In genomic region chr3:140062461-140062860, GRCh38 we compare ENCODE assay signal across 19 cellular contexts.
DNase-seq lines count a peak whose midpoint lies in the region; ATAC-seq and TF ChIP-seq lines count a peak whose summit lies in the region.
"Had no signal": no experiment of that assay in that cellular context is flagged by ENCODE, and none has a peak within 500 bp of the region (broad histone marks: within the 10 kb centered on the region; RNA-seq: fewer than 3 reads in every experiment).

No MANE protein-coding gene starts in this region.

- no peak for TF ChIP-seq CTCF in esophagus muscularis mucosa (IDR thresholded peaks at IDR 0.05)

- no peaks in the 10 kb centered on the region for H3K27me3 ChIP-seq in esophagus muscularis mucosa
- H3K27me3 ChIP-seq: BLaER1 had no signal

- H3K9me3 Mint-ChIP-seq in stimulated activated effector memory CD8-positive, alpha-beta T cell treated with anti-CD3 and anti-CD28 coated beads, Interleukin-12 subunit alpha, Interleukin-12 subunit beta, amount 100 ng/mL, for 72 hours: peaks cover 3% of the 10 kb centered on the region
- H3K9me3 Mint-ChIP-seq: GM23338 had no signal

- peak; percentile 60 for DNase-seq in esophagus muscularis mucosa (ENCODE audit: extremely low spot score)
- DNase-seq in left colon: no peak
- peak; percentile 6 for DNase-seq in renal cortical epithelial cell (ENCODE audit: low read depth)
- no peak for DNase-seq in stimulated activated CD4-positive, alpha-beta T cell treated with anti-CD3 and anti-CD28 coated beads, Interleukin-4, amount 100 ng/mL, for 24 hours
- no peak for DNase-seq in stimulated activated effector memory CD8-positive, alpha-beta T cell treated with anti-CD3 and anti-CD28 coated beads, Interleukin-12 subunit alpha, Interleukin-12 subunit beta, amount 100 ng/mL, for 72 hours (ENCODE audit: low spot score in 2 of 2)
- no peak for DNase-seq in NCI-H510A treated with DMSO at 0.1 percent for 48 hours (lab: John Stamatoyannopoulos, UW)
- DNase-seq: CD4-positive, CD25-positive, alpha-beta regulatory T cell; CD8-positive, alpha-beta memory T cell; DMS 273 treated with DMSO at 0.1 percent for 48 hours; DMS79; EL; GDM1; H9 had no signal

- no peak overlapping the region for H3K27ac Mint-ChIP-seq in stimulated activated effector memory CD8-positive, alpha-beta T cell treated with anti-CD3 and anti-CD28 coated beads, Interleukin-12 subunit alpha, Interleukin-12 subunit beta, amount 100 ng/mL, for 72 hours
- H3K27ac Mint-ChIP-seq: B cell; CD4-positive, CD25-positive, alpha-beta regulatory T cell; CD8-positive, alpha-beta memory T cell; GM23338; H9 had no signal

- H3K9me3 ChIP-seq in esophagus muscularis mucosa: no peaks in the 10 kb centered on the region
- H3K9me3 ChIP-seq: BLaER1 had no signal

- no peaks in the 10 kb centered on the region for H3K4me1 Mint-ChIP-seq in stimulated activated effector memory CD8-positive, alpha-beta T cell treated with anti-CD3 and anti-CD28 coated beads, Interleukin-12 subunit alpha, Interleukin-12 subunit beta, amount 100 ng/mL, for 72 hours
- H3K4me1 Mint-ChIP-seq: B cell; CD8-positive, alpha-beta memory T cell; GM23338 had no signal

- peak; percentile 60 for ATAC-seq in left colon
- no peak for ATAC-seq in stimulated activated effector memory CD8-positive, alpha-beta T cell treated with anti-CD3 and anti-CD28 coated beads, Interleukin-12 subunit alpha, Interleukin-12 subunit beta, amount 100 ng/mL, for 72 hours
- ATAC-seq: GM12878, GM23338, HCT116 had no signal

- no peak overlapping the region for H3K4me3 Mint-ChIP-seq in stimulated activated effector memory CD8-positive, alpha-beta T cell treated with anti-CD3 and anti-CD28 coated beads, Interleukin-12 subunit alpha, Interleukin-12 subunit beta, amount 100 ng/mL, for 72 hours
- H3K4me3 Mint-ChIP-seq: B cell; CD4-positive, CD25-positive, alpha-beta regulatory T cell; CD8-positive, alpha-beta memory T cell; GM23338; H9 had no signal

- H3K27ac ChIP-seq in esophagus muscularis mucosa (replicated peaks in 1 of 4): no peak overlapping the region
- H3K27ac ChIP-seq: BLaER1, C4-2B had no signal

- no peak for TF ChIP-seq POLR2A in esophagus muscularis mucosa (IDR thresholded peaks at IDR 0.05; ENCODE audit: low read depth)

- no peak for TF ChIP-seq EP300 in esophagus muscularis mucosa (IDR thresholded peaks at IDR 0.05)

- peaks cover 0 to 5% (median 2%) of the 10 kb centered on the region in 4 donors for H3K4me1 ChIP-seq in esophagus muscularis mucosa
- H3K4me1 ChIP-seq: BLaER1 had no signal

- intact Hi-C loops in esophagus muscularis mucosa (cut with DNase I) (no loop called here), left colon (cut with DNase I, micrococcal nuclease) (no loop called here)

- H3K4me3 ChIP-seq in esophagus muscularis mucosa: no peak overlapping the region
- H3K4me3 ChIP-seq: BLaER1, GM12878, GM23338 had no signal

- no peaks in the 10 kb centered on the region for H3K36me3 ChIP-seq in esophagus muscularis mucosa
- H3K36me3 ChIP-seq: BLaER1 had no signal

- no peaks in the 10 kb centered on the region for H3K36me3 Mint-ChIP-seq in stimulated activated effector memory CD8-positive, alpha-beta T cell treated with anti-CD3 and anti-CD28 coated beads, Interleukin-12 subunit alpha, Interleukin-12 subunit beta, amount 100 ng/mL, for 72 hours
- H3K36me3 Mint-ChIP-seq: CD4-positive, CD25-positive, alpha-beta regulatory T cell; CD8-positive, alpha-beta memory T cell had no signal

Comparison
In these comparisons a context has a peak if more than half of its experiments do, and no peak if none do; other contexts are left out.
1. DNase-seq: peak in esophagus muscularis mucosa (single experiment) and renal cortical epithelial cell (single experiment); none in left colon (0 of 2), stimulated activated CD4-positive, alpha-beta T cell treated with anti-CD3 and anti-CD28 coated beads, Interleukin-4, amount 100 ng/mL, for 24 hours (single experiment), stimulated activated effector memory CD8-positive, alpha-beta T cell treated with anti-CD3 and anti-CD28 coated beads, Interleukin-12 subunit alpha, Interleukin-12 subunit beta, amount 100 ng/mL, for 72 hours (0 of 2) and NCI-H510A treated with DMSO at 0.1 percent for 48 hours (single experiment).